Comparison of ENCODE assay signal across 1 cellular context in the genomic region with DNA sequence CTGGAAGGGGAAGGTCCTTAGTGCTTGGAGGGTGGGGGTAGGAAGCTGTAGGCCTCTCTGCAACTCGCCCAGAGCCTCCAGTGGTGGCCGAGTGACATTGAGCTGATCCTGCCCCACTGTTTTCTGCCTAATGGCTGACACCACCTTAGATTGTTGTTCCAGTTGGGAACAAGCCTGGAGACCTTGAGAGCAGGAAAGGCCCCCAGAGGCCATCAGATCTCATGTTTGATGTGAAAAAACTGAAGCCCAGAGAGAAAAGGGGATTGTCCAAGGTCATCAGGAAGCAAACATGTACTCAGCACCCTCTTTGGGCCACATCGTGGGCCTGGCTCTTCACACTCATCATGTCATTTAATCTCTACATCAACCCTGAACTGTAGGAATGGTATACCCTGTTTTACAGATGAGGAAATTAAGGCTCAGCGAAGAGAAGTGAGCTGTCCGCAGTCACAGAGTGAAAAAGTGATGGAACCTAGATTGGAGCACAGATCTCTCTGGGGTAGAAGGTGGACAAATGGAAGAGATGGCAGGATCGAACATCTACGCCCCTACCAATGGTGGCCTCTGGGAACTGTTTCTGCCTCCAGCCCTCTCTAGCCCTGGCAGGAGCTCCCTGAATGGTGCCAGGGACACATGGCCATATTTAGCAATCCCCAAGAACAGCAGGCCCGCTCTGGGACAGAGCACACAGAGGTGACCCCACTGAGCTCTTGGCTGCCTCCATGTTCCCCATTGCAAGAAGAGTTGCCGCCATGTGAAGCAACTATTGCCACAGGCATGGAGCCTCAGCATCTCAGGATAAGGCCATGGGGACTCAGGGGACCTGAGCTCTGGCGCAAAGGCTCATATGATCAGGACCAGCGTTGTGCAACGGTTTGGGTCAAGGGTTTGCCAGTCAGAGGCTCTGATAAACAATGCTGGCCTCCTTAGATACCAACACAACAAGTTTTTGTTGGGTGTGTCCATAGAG.
TF ChIP-seq lines count a peak whose summit lies in the region.

No MANE protein-coding gene starts in this region.

TF ChIP-seq in K562, 482 proteins besides CTCF, POLR2A, EP300 and RAD21 (continued from another document):
- TF ChIP-seq, protein P1, sequence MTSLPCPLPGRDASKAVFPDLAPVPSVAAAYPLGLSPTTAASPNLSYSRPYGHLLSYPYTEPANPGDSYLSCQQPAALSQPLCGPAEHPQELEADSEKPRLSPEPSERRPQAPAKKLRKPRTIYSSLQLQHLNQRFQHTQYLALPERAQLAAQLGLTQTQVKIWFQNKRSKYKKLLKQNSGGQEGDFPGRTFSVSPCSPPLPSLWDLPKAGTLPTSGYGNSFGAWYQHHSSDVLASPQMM (CRISPR knock-in tag; IDR thresholded peaks at IDR 0.05), result no peak
- TF ChIP-seq HOXB6 (CRISPR knock-in tag; IDR thresholded peaks at IDR 0.05; ENCODE audit: borderline replicate concordance) (no peak), ZNF165 (CRISPR knock-in tag; IDR thresholded peaks at IDR 0.05; ENCODE audit: borderline replicate concordance) (no peak), NBN (IDR thresholded peaks at IDR 0.05; ENCODE audit: low read depth) (no peak), HMG20A (CRISPR knock-in tag; conservative IDR thresholded peaks at IDR 0.05) (no peak), ATF1 (CRISPR knock-in tag; IDR thresholded peaks at IDR 0.05) (no peak), ATF1 (tag; IDR thresholded peaks at IDR 0.05) (no peak), ZNF778 (CRISPR knock-in tag; IDR thresholded peaks at IDR 0.05) (no peak)
- TF ChIP-seq, protein P2, sequence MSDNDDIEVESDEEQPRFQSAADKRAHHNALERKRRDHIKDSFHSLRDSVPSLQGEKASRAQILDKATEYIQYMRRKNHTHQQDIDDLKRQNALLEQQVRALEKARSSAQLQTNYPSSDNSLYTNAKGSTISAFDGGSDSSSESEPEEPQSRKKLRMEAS (CRISPR knock-in tag; IDR thresholded peaks at IDR 0.05), result no peak
- TF ChIP-seq, protein P3, sequence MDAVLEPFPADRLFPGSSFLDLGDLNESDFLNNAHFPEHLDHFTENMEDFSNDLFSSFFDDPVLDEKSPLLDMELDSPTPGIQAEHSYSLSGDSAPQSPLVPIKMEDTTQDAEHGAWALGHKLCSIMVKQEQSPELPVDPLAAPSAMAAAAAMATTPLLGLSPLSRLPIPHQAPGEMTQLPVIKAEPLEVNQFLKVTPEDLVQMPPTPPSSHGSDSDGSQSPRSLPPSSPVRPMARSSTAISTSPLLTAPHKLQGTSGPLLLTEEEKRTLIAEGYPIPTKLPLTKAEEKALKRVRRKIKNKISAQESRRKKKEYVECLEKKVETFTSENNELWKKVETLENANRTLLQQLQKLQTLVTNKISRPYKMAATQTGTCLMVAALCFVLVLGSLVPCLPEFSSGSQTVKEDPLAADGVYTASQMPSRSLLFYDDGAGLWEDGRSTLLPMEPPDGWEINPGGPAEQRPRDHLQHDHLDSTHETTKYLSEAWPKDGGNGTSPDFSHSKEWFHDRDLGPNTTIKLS (IDR thresholded peaks at IDR 0.05; ENCODE audit: borderline replicate concordance, low read depth), result no peak
- TF ChIP-seq, protein P4, sequence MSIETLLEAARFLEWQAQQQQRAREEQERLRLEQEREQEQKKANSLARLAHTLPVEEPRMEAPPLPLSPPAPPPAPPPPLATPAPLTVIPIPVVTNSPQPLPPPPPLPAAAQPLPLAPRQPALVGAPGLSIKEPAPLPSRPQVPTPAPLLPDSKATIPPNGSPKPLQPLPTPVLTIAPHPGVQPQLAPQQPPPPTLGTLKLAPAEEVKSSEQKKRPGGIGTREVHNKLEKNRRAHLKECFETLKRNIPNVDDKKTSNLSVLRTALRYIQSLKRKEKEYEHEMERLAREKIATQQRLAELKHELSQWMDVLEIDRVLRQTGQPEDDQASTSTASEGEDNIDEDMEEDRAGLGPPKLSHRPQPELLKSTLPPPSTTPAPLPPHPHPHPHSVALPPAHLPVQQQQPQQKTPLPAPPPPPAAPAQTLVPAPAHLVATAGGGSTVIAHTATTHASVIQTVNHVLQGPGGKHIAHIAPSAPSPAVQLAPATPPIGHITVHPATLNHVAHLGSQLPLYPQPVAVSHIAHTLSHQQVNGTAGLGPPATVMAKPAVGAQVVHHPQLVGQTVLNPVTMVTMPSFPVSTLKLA (conservative IDR thresholded peaks at IDR 0.05), result no peak
